In the genomic region with DNA sequence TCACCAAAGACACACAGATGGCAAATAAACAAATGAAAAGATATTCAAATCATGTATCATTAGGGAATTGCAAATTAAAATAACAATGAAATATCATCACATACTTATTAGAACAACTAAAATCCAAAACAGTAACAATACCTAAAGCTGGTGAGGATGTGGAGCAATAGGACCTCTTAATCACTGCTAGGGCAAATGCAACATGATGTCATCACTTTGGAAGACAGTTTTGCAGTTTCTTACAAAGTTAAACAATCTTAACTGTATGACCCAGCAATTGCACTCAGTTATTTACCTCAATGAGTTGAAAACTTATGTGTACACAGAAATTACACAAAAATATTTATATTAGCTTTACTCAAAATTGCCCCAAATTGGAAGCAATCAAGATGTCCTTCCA, we compare ENCODE assay signal across 16 cellular contexts. TPM values are rescaled to one million over a fixed set of nuclear protein-coding genes. Genes with fewer than 3 reads are reported as not detected.
A peak's percentile ranks its signal among the peaks of the same experiment; 100 is the strongest.
DNase-seq lines count a peak whose midpoint lies in the region; ATAC-seq and TF ChIP-seq lines count a peak whose summit lies in the region.
"Had no signal": no experiment of that assay in that cellular context is flagged by ENCODE, and none has a peak within 500 bp of the region (broad histone marks: within the 10 kb centered on the region; RNA-seq: fewer than 3 reads in every experiment).

No MANE protein-coding gene starts in this region.

- H3K27ac Mint-ChIP-seq in natural killer cell (peak overlapping the region; percentile 45 to 78), neural progenitor cell (no peak overlapping the region)
- H3K27ac Mint-ChIP-seq in natural killer cell treated with Interleukin-12 subunit alpha and Interleukin-12 subunit beta and Interleukin-15 and Interleukin-18, amount 100 ng/mL, for 72 hours, result peak overlapping the region in 1 of 2 donors; percentile 41
- H3K27ac Mint-ChIP-seq: activated T-helper 2 cell treated with anti-CD3 and anti-CD28 coated beads, Interferon-gamma antibody, Interleukin-2, Interleukin-4, amounts not matched to agents 10 μg/mL and 5 μg/mL and 100 μg/mL, durations not matched to agents 14 hours and 24 hours and 36 hours had no signal

- DNase-seq in natural killer cell (no peak), NB4 (ENCODE audit: low read depth) (peak; percentile 5), fibroblast of peridontal ligament (ENCODE audit: extremely low read depth) (peak; percentile 84), neural progenitor cell (ENCODE audit: low spot score) (no peak), left ventricle myocardium inferior (no peak), mucosa of descending colon (no peak)
- no peak for DNase-seq in natural killer cell treated with Interleukin-12 subunit alpha and Interleukin-12 subunit beta and Interleukin-15 and Interleukin-18, amount 100 ng/mL, for 72 hours (ENCODE audit: low spot score)
- DNase-seq in stimulated activated CD4-positive, alpha-beta T cell treated with anti-CD3 and anti-CD28 coated beads, Interleukin-4, amount 100 ng/mL, for 24 hours, result no peak
- DNase-seq: activated CD4-positive, alpha-beta T cell treated with anti-CD3 and anti-CD28 coated beads for 36 hours; NCI-H1048; NCI-H345; PC-9; psoas muscle; stimulated activated CD4-positive, alpha-beta T cell treated with anti-CD3 and anti-CD28 coated beads, Interleukin-1b, Interleukin-23, amount 100 ng/mL, for 48 hours had no signal

- H3K9me3 Mint-ChIP-seq in natural killer cell (no peaks in the 10 kb centered on the region), neural progenitor cell (no peaks in the 10 kb centered on the region)
- H3K9me3 Mint-ChIP-seq in natural killer cell treated with Interleukin-12 subunit alpha and Interleukin-12 subunit beta and Interleukin-15 and Interleukin-18, amount 100 ng/mL, for 72 hours, result no peaks in the 10 kb centered on the region
- H3K9me3 Mint-ChIP-seq: activated T-helper 2 cell treated with anti-CD3 and anti-CD28 coated beads, Interferon-gamma antibody, Interleukin-2, Interleukin-4, amounts not matched to agents 10 μg/mL and 5 μg/mL and 100 μg/mL, durations not matched to agents 14 hours and 24 hours and 36 hours; central memory CD8-positive, alpha-beta T cell had no signal

- no peaks in the 10 kb centered on the region for H3K4me1 ChIP-seq in neural progenitor cell
- H3K4me1 ChIP-seq in left ventricle myocardium inferior, result peaks cover 12% of the 10 kb centered on the region
- no peaks in the 10 kb centered on the region for H3K4me1 ChIP-seq in mucosa of descending colon (ENCODE audit: low read depth)

- H3F3A ChIP-seq in neural progenitor cell (ENCODE audit: low read depth), result no peaks in the 10 kb centered on the region

- H3K9ac ChIP-seq in neural progenitor cell, result no peak overlapping the region

- no peak overlapping the region for H3K4me2 ChIP-seq in neural progenitor cell
- H3K4me2 ChIP-seq: PC-9 had no signal

- no peaks in the 10 kb centered on the region for H3K36me3 Mint-ChIP-seq in natural killer cell
- no peaks in the 10 kb centered on the region for H3K36me3 Mint-ChIP-seq in natural killer cell treated with Interleukin-12 subunit alpha and Interleukin-12 subunit beta and Interleukin-15 and Interleukin-18, amount 100 ng/mL, for 72 hours
- peaks cover 11% of the 10 kb centered on the region for H3K36me3 Mint-ChIP-seq in neural progenitor cell

- no peak for TF ChIP-seq POLR2A in NB4 (IDR thresholded peaks at IDR 0.05; ENCODE audit: extremely low read depth, insufficient read length)

- H3K4me3 Mint-ChIP-seq in natural killer cell, result no peak overlapping the region
- no peak overlapping the region for H3K4me3 Mint-ChIP-seq in natural killer cell treated with Interleukin-12 subunit alpha and Interleukin-12 subunit beta and Interleukin-15 and Interleukin-18, amount 100 ng/mL, for 72 hours
- no peak overlapping the region for H3K4me3 Mint-ChIP-seq in neural progenitor cell
- H3K4me3 Mint-ChIP-seq: activated CD4-positive, alpha-beta T cell treated with anti-CD3 and anti-CD28 coated beads for 36 hours; central memory CD8-positive, alpha-beta T cell had no signal

- H3K4me3 ChIP-seq in NB4 (ENCODE audit: low read depth, low read length), result no peak overlapping the region
- no peak overlapping the region for H3K4me3 ChIP-seq in neural progenitor cell
- H3K4me3 ChIP-seq in left ventricle myocardium inferior, result no peak overlapping the region
- no peak overlapping the region for H3K4me3 ChIP-seq in mucosa of descending colon
- H3K4me3 ChIP-seq: PC-9, psoas muscle had no signal

- H3K27ac ChIP-seq in neural progenitor cell (no peak overlapping the region), left ventricle myocardium inferior (replicated peaks) (no peak overlapping the region)
- H3K27ac ChIP-seq: PC-9, psoas muscle had no signal

- H2AFZ ChIP-seq in neural progenitor cell (replicated peaks), result no peak overlapping the region
- H2AFZ ChIP-seq: PC-9 had no signal

- H3K36me3 ChIP-seq in neural progenitor cell (no peaks in the 10 kb centered on the region), left ventricle myocardium inferior (peaks cover 3% of the 10 kb centered on the region), mucosa of descending colon (ENCODE audit: low read depth) (no peaks in the 10 kb centered on the region)

- TF ChIP-seq CTCF in natural killer cell (IDR thresholded peaks at IDR 0.05), result no peak
- TF ChIP-seq CTCF in NB4 (IDR thresholded peaks at IDR 0.05; ENCODE audit: low read depth, low read length), result no peak
- no peak for TF ChIP-seq CTCF in neural progenitor cell (IDR thresholded peaks at IDR 0.05)
- no peak for TF ChIP-seq CTCF in left ventricle myocardium inferior (IDR thresholded peaks at IDR 0.05; ENCODE audit: borderline replicate concordance)
- TF ChIP-seq CTCF in mucosa of descending colon (IDR thresholded peaks at IDR 0.05), result no peak

- H4K20me1 ChIP-seq in neural progenitor cell (ENCODE audit: low read depth), result no peaks in the 10 kb centered on the region

- H3K9me3 ChIP-seq in neural progenitor cell (ENCODE audit: low read depth), result no peaks in the 10 kb centered on the region
- H3K9me3 ChIP-seq in left ventricle myocardium inferior (replicated peaks), result no peaks in the 10 kb centered on the region
- H3K9me3 ChIP-seq in mucosa of descending colon, result no peaks in the 10 kb centered on the region
- H3K9me3 ChIP-seq: psoas muscle had no signal

- ATAC-seq in natural killer cell, result no peak
- no peak for ATAC-seq in natural killer cell treated with Interleukin-12 subunit alpha and Interleukin-12 subunit beta and Interleukin-15 and Interleukin-18, amount 100 ng/mL, for 72 hours
- ATAC-seq in mucosa of descending colon, result no peak

- H3K4me1 Mint-ChIP-seq in natural killer cell, result peaks cover 21 to 30% of the 10 kb centered on the region in 2 donors
- H3K4me1 Mint-ChIP-seq in natural killer cell treated with Interleukin-12 subunit alpha and Interleukin-12 subunit beta and Interleukin-15 and Interleukin-18, amount 100 ng/mL, for 72 hours (ENCODE audit: low read depth in 2 of 2), result peaks cover 16 to 25% of the 10 kb centered on the region in 2 donors
- H3K4me1 Mint-ChIP-seq in neural progenitor cell, result no peaks in the 10 kb centered on the region

- H3K79me2 ChIP-seq in neural progenitor cell (ENCODE audit: low read depth), result no peaks in the 10 kb centered on the region

- H3K27me3 Mint-ChIP-seq in natural killer cell (ENCODE audit: low read depth in 2 of 2) (no peaks in the 10 kb centered on the region), neural progenitor cell (ENCODE audit: insufficient read depth, low read depth) (no peaks in the 10 kb centered on the region)
- H3K27me3 Mint-ChIP-seq in natural killer cell treated with Interleukin-12 subunit alpha and Interleukin-12 subunit beta and Interleukin-15 and Interleukin-18, amount 100 ng/mL, for 72 hours, result no peaks in the 10 kb centered on the region
- H3K27me3 Mint-ChIP-seq: activated CD4-positive, alpha-beta T cell treated with anti-CD3 and anti-CD28 coated beads for 36 hours; central memory CD8-positive, alpha-beta T cell had no signal

- intact Hi-C loops in natural killer cell (cut with micrococcal nuclease), result no loop called here
- intact Hi-C loops in left ventricle myocardium inferior (cut with micrococcal nuclease), result no loop called here
- intact Hi-C loops in mucosa of descending colon (cut with DNase I, micrococcal nuclease), result no loop called here

- H3K27me3 ChIP-seq in neural progenitor cell (no peaks in the 10 kb centered on the region), left ventricle myocardium inferior (ENCODE audit: low read depth) (no peaks in the 10 kb centered on the region)

RNA-seq across cellular contexts. Expression of gene SELENOF, which starts 47.3 kb away (rescaled TPM):
- 100 to 1,000 TPM; 124 to 163 (median 137) TPM for total RNA-seq in natural killer cell
- total RNA-seq in natural killer cell treated with Interleukin-12 subunit alpha and Interleukin-12 subunit beta and Interleukin-15 and Interleukin-18, amount 100 ng/mL, for 72 hours, result 100 to 1,000 TPM; 141 to 189 TPM
- total RNA-seq in neural progenitor cell (ENCODE audit: low replicate concordance), result 121 and 241 TPM in 2 replicates
- total RNA-seq in left ventricle myocardium inferior, result 67.0 TPM
- total RNA-seq in mucosa of descending colon, result 100 to 1,000 TPM; 138 to 202 (median 191) TPM

RNA-seq across cellular contexts. Expression of gene HS2ST1, which starts 47.8 kb away (rescaled TPM):
- total RNA-seq in natural killer cell, result 10 to 100 TPM; 12.5 to 18.4 (median 14.3) TPM
- 10 to 100 TPM; 15.1 to 24.5 TPM for total RNA-seq in natural killer cell treated with Interleukin-12 subunit alpha and Interleukin-12 subunit beta and Interleukin-15 and Interleukin-18, amount 100 ng/mL, for 72 hours
- 21.1 and 33.2 TPM in 2 replicates for total RNA-seq in neural progenitor cell (ENCODE audit: low replicate concordance)
- total RNA-seq in left ventricle myocardium inferior, result 12.6 TPM
- 10 to 100 TPM; 20.9 to 24.5 (median 21.7) TPM for total RNA-seq in mucosa of descending colon

Comparison
In these comparisons a context has a peak if more than half of its experiments do, and no peak if none do; other contexts are left out.
1. DNase-seq: peak in NB4 (single experiment) and fibroblast of peridontal ligament (single experiment); none in natural killer cell (single experiment), natural killer cell treated with Interleukin-12 subunit alpha and Interleukin-12 subunit beta and Interleukin-15 and Interleukin-18, amount 100 ng/mL, for 72 hours (single experiment), stimulated activated CD4-positive, alpha-beta T cell treated with anti-CD3 and anti-CD28 coated beads, Interleukin-4, amount 100 ng/mL, for 24 hours (single experiment), neural progenitor cell (single experiment), left ventricle myocardium inferior (single experiment) and mucosa of descending colon (0 of 3).